In genomic region chr19:6091771-6092291, GRCh38 we compare ENCODE assay signal across 11 cellular contexts. TPM values are rescaled to one million over a fixed set of nuclear protein-coding genes. Genes with fewer than 3 reads are reported as not detected.
DNase-seq lines count a peak whose midpoint lies in the region; ATAC-seq and TF ChIP-seq lines count a peak whose summit lies in the region.
"Had no signal": no experiment of that assay in that cellular context is flagged by ENCODE, and none has a peak within 500 bp of the region (broad histone marks: within the 10 kb centered on the region; RNA-seq: fewer than 3 reads in every experiment).

No MANE protein-coding gene starts in this region.

- H3K18ac ChIP-seq in H9 (ENCODE audit: insufficient read length, low read depth, low read length): no peak overlapping the region

- H4K5ac ChIP-seq in H9 (ENCODE audit: insufficient read length, low read depth, low read length): no peak overlapping the region

- H3K56ac ChIP-seq in H9 (ENCODE audit: insufficient read length, low read depth, low read length): no peak overlapping the region

- H3K23ac ChIP-seq in H9 (ENCODE audit: insufficient read length, low read depth, low read length): no peak overlapping the region

- no peaks in the 10 kb centered on the region for H4K20me1 ChIP-seq in H9 (ENCODE audit: control insufficient read depth, insufficient read depth, insufficient read length)

- H3K79me2 ChIP-seq in H9 (ENCODE audit: insufficient read depth, low read length): no peaks in the 10 kb centered on the region

- no peak overlapping the region for H4K91ac ChIP-seq in H9 (ENCODE audit: insufficient read length, low read depth, low read length)

- H3K27ac ChIP-seq in H9 (ENCODE audit: insufficient read length, low read depth, low read length) (no peak overlapping the region), skin epidermis (peak overlapping the region in 19 of 21 experiments; percentile 65 to 92 (median 83))

- TF ChIP-seq CTCF in H9 (conservative IDR thresholded peaks at IDR 0.05): no peak
- TF ChIP-seq CTCF in brain (conservative IDR thresholded peaks at IDR 0.05): no peak

- H2BK12ac ChIP-seq in H9 (ENCODE audit: insufficient read length, low read depth, low read length): no peak overlapping the region

- peak overlapping the region in 4 of 7 experiments; percentile 3 to 28 (median 6) for H3K4me3 ChIP-seq in skin epidermis

- no peaks in the 10 kb centered on the region; the same call in 1 of the 2 replicates for H3K4me1 ChIP-seq in H9 (ENCODE audit: insufficient read depth, low read length)

- peaks cover 25 to 28% of the 10 kb centered on the region in 2 experiments for H3K4me1 Mint-ChIP-seq in H9
- H3K4me1 Mint-ChIP-seq in brain: peaks cover 67% of the 10 kb centered on the region

- no peaks in the 10 kb centered on the region for H3K9me3 ChIP-seq in H9 (ENCODE audit: control insufficient read depth, low read depth, low read length)

- DNase-seq in H9: no peak
- DNase-seq in kidney glomerular epithelial cell (lab: John Stamatoyannopoulos, UW): peak; percentile 50
- DNase-seq in NCI-H226: no peak
- no peak for DNase-seq in stimulated activated CD4-positive, alpha-beta T cell treated with anti-CD3 and anti-CD28 coated beads, Interleukin-2, amount 100 ng/mL, for 24 hours
- DNase-seq: activated CD8-positive, alpha-beta T cell treated with anti-CD3 and anti-CD28 coated beads for 36 hours; NCI-H187 treated with DMSO at 0.1 percent for 48 hours had no signal

- H3K4me3 Mint-ChIP-seq in H9 (peak overlapping the region; percentile 34 to 70; a peak in 4 of 5 replicates), brain (peak overlapping the region; percentile 55 to 79 (median 69))
- H3K4me3 Mint-ChIP-seq: activated CD8-positive, alpha-beta T cell treated with anti-CD3 and anti-CD28 coated beads for 36 hours had no signal

- peak overlapping the region; percentile 11 for H3K4me2 ChIP-seq in H9 (ENCODE audit: insufficient read depth, insufficient read length, low read length)

- H2AFZ ChIP-seq in H9 (ENCODE audit: low read length): no peak overlapping the region

- H4K8ac ChIP-seq in H9 (replicated peaks; ENCODE audit: insufficient read length, low read depth, low read length): no peak overlapping the region

- H3K27me3 ChIP-seq in H9 (ENCODE audit: insufficient read depth, low read length): no peaks in the 10 kb centered on the region; the same call in 1 of the 2 replicates

- H3K79me1 ChIP-seq in H9 (ENCODE audit: insufficient read depth, low read depth, low read length, poor library complexity, severe bottlenecking): no peaks in the 10 kb centered on the region

- H2BK20ac ChIP-seq in H9 (ENCODE audit: low read depth, low read length, poor library complexity, severe bottlenecking): no peak overlapping the region

- H3K27ac Mint-ChIP-seq in H9: no peak overlapping the region; a peak in 2 of 7 replicates
- H3K27ac Mint-ChIP-seq in brain: peak overlapping the region; percentile 72 to 99 (median 85)
- H3K27ac Mint-ChIP-seq: activated CD8-positive, alpha-beta T cell treated with anti-CD3 and anti-CD28 coated beads for 36 hours had no signal

- no peak overlapping the region for H3K4ac ChIP-seq in H9 (ENCODE audit: low read depth, low read length)

- peaks cover 64% of the 10 kb centered on the region for H3K27me3 Mint-ChIP-seq in H9 (ENCODE audit: low read depth)
- no peaks in the 10 kb centered on the region for H3K27me3 Mint-ChIP-seq in brain
- H3K27me3 Mint-ChIP-seq: activated CD8-positive, alpha-beta T cell treated with anti-CD3 and anti-CD28 coated beads for 36 hours had no signal

- H3K9ac ChIP-seq in H9 (ENCODE audit: extremely low read depth, insufficient read length, low read length): no peak overlapping the region

- H2BK120ac ChIP-seq in H9 (ENCODE audit: low read depth, low read length, poor library complexity, severe bottlenecking): no peak overlapping the region

- ATAC-seq in HG03571 (IDR thresholded peaks at IDR 0.05; ENCODE audit: unreplicated experiment) (no peak), GM21447 (IDR thresholded peaks at IDR 0.05; ENCODE audit: unreplicated experiment) (no peak)
- ATAC-seq: activated CD8-positive, alpha-beta T cell treated with anti-CD3 and anti-CD28 coated beads for 36 hours had no signal

- 100% methylated on average over 2 of the region's 8 CpGs for WGBS in H9 (ENCODE audit: extremely low coverage, insufficient read length, low lambda C conversion rate)

- H3K23me2 ChIP-seq in H9 (ENCODE audit: insufficient read length, low read depth, low read length, poor library complexity, severe bottlenecking): no peaks in the 10 kb centered on the region

- no peaks in the 10 kb centered on the region for H3K9me3 Mint-ChIP-seq in H9
- peaks cover 0 to 3% (median 0%) of the 10 kb centered on the region in 5 experiments for H3K9me3 Mint-ChIP-seq in brain
- H3K9me3 Mint-ChIP-seq: activated CD8-positive, alpha-beta T cell treated with anti-CD3 and anti-CD28 coated beads for 36 hours had no signal

- H3K36me3 Mint-ChIP-seq in H9 (ENCODE audit: insufficient read depth in 1 of 3, low read depth in 3 of 3): no peaks in the 10 kb centered on the region
- H3K36me3 Mint-ChIP-seq in brain: no peaks in the 10 kb centered on the region

- no peak overlapping the region for H2AK5ac ChIP-seq in H9 (ENCODE audit: insufficient read length, low read length)

- H2BK15ac ChIP-seq in H9 (ENCODE audit: low read depth, low read length): no peak overlapping the region

- H3K14ac ChIP-seq in H9 (ENCODE audit: insufficient read depth, low read length): no peak overlapping the region

- no peak overlapping the region for H2BK5ac ChIP-seq in H9 (ENCODE audit: insufficient read length, low read length)

- H3T11ph ChIP-seq in H9 (ENCODE audit: low read length): no peak overlapping the region

RNA-seq across cellular contexts. Expression of gene RFX2, which starts 18.5 kb away (rescaled TPM):
- 2.9 and 3.7 TPM in 2 replicates for total RNA-seq in H9 (2021)
- polyA plus RNA-seq in brain (ENCODE audit: insufficient read depth, low read depth, low replicate concordance): 29.6 TPM

RNA-seq across cellular contexts. Expression of gene ACSBG2, which starts 43.6 kb away (rescaled TPM):
- not detected in 2 replicates for total RNA-seq in H9 (2021)
- polyA plus RNA-seq in brain (ENCODE audit: insufficient read depth, low read depth, low replicate concordance): not detected
- total RNA-seq: activated CD8-positive, alpha-beta T cell treated with anti-CD3 and anti-CD28 coated beads for 36 hours; glomerular endothelial cell had no signal

Comparison
In these comparisons a context has a peak if more than half of its experiments do, and no peak if none do; other contexts are left out.
1. H3K27ac Mint-ChIP-seq: peak in brain (5 of 5); none in H9 (0 of 3).